Comparison of ENCODE assay signal across 1 cellular context in genomic region chr2:170090229-170090628, GRCh38.
TF ChIP-seq lines count a peak whose summit lies in the region.

No MANE protein-coding gene starts in this region.

TF ChIP-seq in HepG2, 621 proteins besides CTCF, POLR2A, EP300 and RAD21 (continued from another document):
- TF ChIP-seq ZNF414 (CRISPR knock-in tag; IDR thresholded peaks at IDR 0.05) = no peak
- no peak for TF ChIP-seq U2AF2 (IDR thresholded peaks at IDR 0.05; ENCODE audit: low read depth, low read length)
- TF ChIP-seq ZNF124 (CRISPR knock-in tag; IDR thresholded peaks at IDR 0.05) = no peak
- TF ChIP-seq CENPT (CRISPR knock-in tag; IDR thresholded peaks at IDR 0.05; ENCODE audit: low read depth) = no peak
- peak; percentile 97 for TF ChIP-seq ATF7 (IDR thresholded peaks at IDR 0.05)
- TF ChIP-seq ATF7 (CRISPR knock-in tag; IDR thresholded peaks at IDR 0.05) = no peak
- peak; percentile 60 for TF ChIP-seq CREB1 (IDR thresholded peaks at IDR 0.05)
- TF ChIP-seq CREB1 (CRISPR knock-in tag; IDR thresholded peaks at IDR 0.05) = no peak
